ENCODE assay signal across 19 cellular contexts in genomic region chr12:109656681-109657262, GRCh38. TPM values are rescaled to one million over a fixed set of nuclear protein-coding genes. Genes with fewer than 3 reads are reported as not detected.
A peak's percentile ranks its signal among the peaks of the same experiment; 100 is the strongest.
DNase-seq lines count a peak whose midpoint lies in the region; ATAC-seq lines count a peak whose summit lies in the region.
"Had no signal": no experiment of that assay in that cellular context is flagged by ENCODE, and none has a peak within 500 bp of the region (broad histone marks: within the 10 kb centered on the region; RNA-seq: fewer than 3 reads in every experiment).

No MANE protein-coding gene starts in this region.

- no peak overlapping the region for H2BK120ac ChIP-seq in neuronal stem cell (ENCODE audit: low read depth, low read length)

- peak overlapping the region; percentile 39 for H3K18ac ChIP-seq in neuronal stem cell (ENCODE audit: low read length)

- no peak overlapping the region for H3K23ac ChIP-seq in neuronal stem cell (ENCODE audit: low read depth, low read length, poor library complexity)

- H4K91ac ChIP-seq in neuronal stem cell (ENCODE audit: low read depth, low read length, poor library complexity) = no peak overlapping the region

- H3K4me3 ChIP-seq in neuronal stem cell (ENCODE audit: low read length in 2 of 2) = no peak overlapping the region
- H3K4me3 ChIP-seq: GM12878, GM23338, HAP-1 had no signal

- no peak overlapping the region for H2AFZ ChIP-seq in neuronal stem cell (ENCODE audit: low read length)
- H2AFZ ChIP-seq: GM23338 had no signal

- no peak overlapping the region for H3K4me2 ChIP-seq in neuronal stem cell (ENCODE audit: insufficient read depth, low read length, poor library complexity, severe bottlenecking)
- H3K4me2 ChIP-seq: GM23338 had no signal

- DNase-seq in DMS 273 (lab: John Stamatoyannopoulos, UW; ENCODE audit: unreplicated experiment) (peak; percentile 83), NCI-H1694 treated with DMSO at 0.1 percent for 48 hours (lab: John Stamatoyannopoulos, UW) (peak; percentile 45), SK-N-DZ (ENCODE audit: low spot score) (peak; percentile 70), neuronal stem cell (ENCODE audit: low spot score) (no peak), HCEC 1CT (no peak)
- DNase-seq in stimulated activated CD4-positive, alpha-beta T cell treated with anti-CD3 and anti-CD28 coated beads, Interleukin-2, amount 100 ng/mL, for 48 hours = no peak
- DNase-seq: DMS79; KBM-7; NCI-H1105; NCI-H146; NCI-H2081; NCI-H446; NK-92 treated with Interleukin-12 subunit alpha and Interleukin-12 subunit beta, amount 100 ng/mL, for 24 hours had no signal

- H3K27ac ChIP-seq in neuronal stem cell (replicated peaks; ENCODE audit: low read length) = no peak overlapping the region
- H3K27ac ChIP-seq: C4-2B had no signal

- ATAC-seq in HG03460 (IDR thresholded peaks at IDR 0.05; ENCODE audit: unreplicated experiment) = no peak
- ATAC-seq: GM12878, GM23338, Panc1 had no signal

- no peak overlapping the region for H3K9ac ChIP-seq in neuronal stem cell (ENCODE audit: low read depth, low read length, poor library complexity)

- WGBS in neuronal stem cell (ENCODE audit: extremely low coverage in 2 of 2, insufficient read length in 2 of 2, insufficient replicate concordance in 1 of 2), 2 donors = no CpG with 5 or more reads among the region's 12 CpGs

- H2BK15ac ChIP-seq in neuronal stem cell (ENCODE audit: low read length) = no peak overlapping the region

- H3K79me1 ChIP-seq in neuronal stem cell (ENCODE audit: low read depth, low read length) = no peaks in the 10 kb centered on the region

- no peak overlapping the region for H3K14ac ChIP-seq in neuronal stem cell (ENCODE audit: low read length)

- H3K9me3 ChIP-seq in neuronal stem cell (replicated peaks in 1 of 2; ENCODE audit: control insufficient read depth in 2 of 2, insufficient read depth in 1 of 2, low read depth in 1 of 2, low read length in 2 of 2) = no peaks in the 10 kb centered on the region
- H3K9me3 ChIP-seq: HAP-1 had no signal

- H3K36me3 ChIP-seq in neuronal stem cell (replicated peaks in 1 of 2; ENCODE audit: control insufficient read depth in 2 of 2, insufficient read depth in 2 of 2, low read length in 2 of 2) = no peaks in the 10 kb centered on the region
- H3K36me3 ChIP-seq: HAP-1 had no signal

- peaks cover 0 to 2% of the 10 kb centered on the region in 2 donors for H3K4me1 ChIP-seq in neuronal stem cell (ENCODE audit: control insufficient read depth in 2 of 2, insufficient read depth in 1 of 2, low read depth in 1 of 2, low read length in 2 of 2)

- no peak overlapping the region for H2BK12ac ChIP-seq in neuronal stem cell (ENCODE audit: low read length)

- no peak overlapping the region for H2AK5ac ChIP-seq in neuronal stem cell (ENCODE audit: low read depth, low read length)

- peaks cover 0 to 50% (median 0%) of the 10 kb centered on the region in 3 experiments for H3K27me3 ChIP-seq in neuronal stem cell (ENCODE audit: control insufficient read depth in 3 of 3, insufficient read depth in 3 of 3, low read depth in 1 of 3, low read length in 3 of 3)

- H4K8ac ChIP-seq in neuronal stem cell (ENCODE audit: low read depth, low read length) = no peak overlapping the region

- no peak overlapping the region for H2BK5ac ChIP-seq in neuronal stem cell (ENCODE audit: low read length)

- no peak overlapping the region for H3K4ac ChIP-seq in neuronal stem cell (ENCODE audit: low read length)

RNA-seq across cellular contexts. Expression of gene FAM222A, which starts 56.9 kb away (rescaled TPM):
- 17.5 and 18.1 TPM in 2 replicates for polyA plus RNA-seq in SK-N-DZ (2014; cell fraction: cytosol; rRNA removed)
- 7.0 and 7.4 TPM in 2 replicates for polyA plus RNA-seq in SK-N-DZ (2014; cell fraction: nucleus; rRNA removed)
- polyA plus RNA-seq in neuronal stem cell (2013, experiment 1 of 2) = 14.4 TPM
- 14.3 TPM for polyA plus RNA-seq in neuronal stem cell (2013, experiment 2 of 2)

Comparison
In these comparisons a context has a peak if more than half of its experiments do, and no peak if none do; other contexts are left out.
1. DNase-seq: peak in DMS 273 (single experiment), NCI-H1694 treated with DMSO at 0.1 percent for 48 hours (single experiment) and SK-N-DZ (single experiment); none in neuronal stem cell (single experiment), HCEC 1CT (single experiment) and stimulated activated CD4-positive, alpha-beta T cell treated with anti-CD3 and anti-CD28 coated beads, Interleukin-2, amount 100 ng/mL, for 48 hours (0 of 2).